23 cellular contexts compared by ENCODE assay signal in the genomic region with DNA sequence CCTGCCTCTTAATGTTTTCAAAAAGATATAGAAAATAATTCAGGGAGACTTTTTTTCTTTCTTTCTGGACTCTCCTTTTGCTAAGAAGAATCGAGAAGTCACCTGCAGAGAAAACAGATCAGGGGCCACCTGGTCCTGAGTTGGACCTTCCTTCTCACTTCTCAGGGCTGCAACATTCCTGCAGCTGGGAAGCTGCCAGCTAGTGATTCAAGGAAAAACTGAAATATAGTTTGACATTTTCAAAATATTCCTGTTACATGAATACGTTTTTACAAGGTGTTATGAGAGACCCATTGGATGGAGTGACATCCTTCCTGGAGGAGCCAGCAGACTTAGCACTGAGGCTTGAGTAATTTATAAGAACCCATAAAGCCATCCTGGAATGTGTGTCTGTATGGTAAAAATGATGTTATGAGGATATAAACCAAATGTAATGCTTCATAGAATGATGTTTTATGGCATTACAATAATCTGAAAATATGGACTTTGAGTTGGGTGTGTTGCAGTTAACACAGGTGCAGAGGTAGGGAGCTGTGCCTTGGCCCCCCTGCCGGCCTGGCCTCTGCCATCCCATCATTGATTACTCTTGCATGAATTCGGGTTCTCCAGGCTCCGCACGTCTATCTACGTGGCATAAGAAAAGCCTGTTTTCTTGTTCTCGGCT.
DNase-seq lines count a peak whose midpoint lies in the region; ATAC-seq, FAIRE-seq and TF ChIP-seq lines count a peak whose summit lies in the region.
"Had no signal": no experiment of that assay in that cellular context is flagged by ENCODE, and none has a peak within 500 bp of the region (broad histone marks: within the 10 kb centered on the region; RNA-seq: fewer than 3 reads in every experiment).

No MANE protein-coding gene starts in this region.

- no peak for ATAC-seq in HepG2

- DNase-seq in colonic mucosa (peak; percentile 66), posterior vena cava (ENCODE audit: low spot score) (peak; percentile 50), HepG2 (ENCODE audit: low spot score) (no peak), NOMO-1 (lab: John Stamatoyannopoulos, UW; ENCODE audit: unreplicated experiment in 2 of 2) (no peak), NCI-H510A treated with DMSO at 0.1 percent for 48 hours (lab: John Stamatoyannopoulos, UW) (no peak), AG20443 (ENCODE audit: low spot score) (no peak)
- DNase-seq: BE2C, Calu3, DND-41, GOT3, MM.1S, NCI-H1694, NCI-H2029 treated with DMSO at 0.1 percent for 48 hours, NCI-H446 treated with DMSO at 0.1 percent for 48 hours, NCI-H69, OCI-M1, SIG-M5 had no signal

- H3K79me2 ChIP-seq in HepG2 (ENCODE audit: insufficient read depth, low read length): no peaks in the 10 kb centered on the region

- H3K27me3 ChIP-seq in colonic mucosa (no peaks in the 10 kb centered on the region), HepG2 (ENCODE audit: control insufficient read depth in 1 of 2, insufficient read depth in 2 of 2, low read length in 2 of 2) (peaks cover 4 to 19% of the 10 kb centered on the region in 2 experiments; a peak in 2 of 5 replicates)
- H3K27me3 ChIP-seq: BE2C had no signal

- TF ChIP-seq CTCF in colonic mucosa (IDR thresholded peaks at IDR 0.05) (no peak), HepG2 (CRISPR knock-in tag; IDR thresholded peaks at IDR 0.05) (no peak)

- no peak for FAIRE-seq in HepG2 (lab: Jason Lieb, UNC)
- FAIRE-seq: GM12892, RCC 7860 had no signal

- intact Hi-C loops in colonic mucosa (cut with DNase I) (no loop called here), posterior vena cava (cut with DNase I) (no loop called here), HepG2 (cut with micrococcal nuclease; ENCODE audit: unreplicated experiment) (no loop called here)

- no peaks in the 10 kb centered on the region for H3K9me3 ChIP-seq in colonic mucosa
- H3K9me3 ChIP-seq in mesodermal cell (ENCODE audit: control insufficient read depth, low read length): peaks cover 11% of the 10 kb centered on the region
- H3K9me3 ChIP-seq in HepG2 (ENCODE audit: low read length): peaks cover 6% of the 10 kb centered on the region; the same call in 1 of the 2 replicates
- H3K9me3 ChIP-seq: BE2C, HAP-1 had no signal

- TF ChIP-seq EP300 in HepG2 (IDR thresholded peaks at IDR 0.05; ENCODE audit: low read depth in 2 of 2, low read length in 2 of 2): no peak
- no peak for TF ChIP-seq EP300 in HepG2 (CRISPR knock-in tag; IDR thresholded peaks at IDR 0.05; ENCODE audit: borderline replicate concordance)

- 88 to 92% methylated on average over 6 to 7 of the region's 8 CpGs for WGBS in mesodermal cell (ENCODE audit: insufficient coverage in 2 of 2), 2 experiments
- WGBS in HepG2 (ENCODE audit: low lambda C conversion rate): 38% methylated on average over 7 of the region's 8 CpGs

- H3K36me3 ChIP-seq in colonic mucosa (no peaks in the 10 kb centered on the region), mesodermal cell (ENCODE audit: control insufficient read depth, insufficient read depth, low read length) (no peaks in the 10 kb centered on the region), HepG2 (replicated peaks in 1 of 2; ENCODE audit: control insufficient read depth in 1 of 2, insufficient read depth in 2 of 2, low read length in 2 of 2) (no peaks in the 10 kb centered on the region)
- H3K36me3 ChIP-seq: BE2C, HAP-1 had no signal

- CTCF ChIA-PET in HepG2 (lab: Yijun Ruan, JAX; ENCODE audit: low intra/inter-chr PET ratio, low total read pairs): no interaction called here

- POLR2A ChIA-PET in HepG2 (lab: Yijun Ruan, JAX): no interaction called here

- no peaks in the 10 kb centered on the region for H4K20me1 ChIP-seq in HepG2 (ENCODE audit: insufficient read depth, low read length)

- no TSS peak for BruUV-seq in HepG2 (replicated peaks; lab: Mats Ljungman, UMichigan)

- H3K4me1 ChIP-seq in colonic mucosa (no peaks in the 10 kb centered on the region), mesodermal cell (ENCODE audit: control insufficient read depth, insufficient read depth, low read length, poor library complexity, severe bottlenecking) (peaks cover 21% of the 10 kb centered on the region), HepG2 (ENCODE audit: insufficient read depth, low read length) (no peaks in the 10 kb centered on the region)
- H3K4me1 ChIP-seq: BE2C, HAP-1 had no signal

- H3K4me2 ChIP-seq in HepG2 (ENCODE audit: low read depth, low read length): no peak overlapping the region
- H3K4me2 ChIP-seq: KMS-11 had no signal

- TF ChIP-seq RAD21 in HepG2 (CRISPR knock-in tag; IDR thresholded peaks at IDR 0.05): no peak

- H3K9ac ChIP-seq in colonic mucosa (ENCODE audit: low read depth in 2 of 2, low read length in 2 of 2) (peak overlapping the region in 1 of 2 donors; percentile 32), HepG2 (ENCODE audit: insufficient read depth, low read depth, low read length) (no peak overlapping the region)
- H3K9ac ChIP-seq: KMS-11 had no signal

- H2AFZ ChIP-seq in HepG2 (ENCODE audit: low read length): no peak overlapping the region

- no peak for TF ChIP-seq POLR2A in HepG2 (IDR thresholded peaks at IDR 0.05; ENCODE audit: insufficient read depth in 1 of 2, low read depth in 2 of 2, low read length in 2 of 2)

- in situ Hi-C loops in HepG2 (cut with HindIII; ENCODE audit: extremely low pct_ligation_motif_present, low pct_unique_long_range_greater_than_20kb): no loop called here

- H3K4me3 ChIP-seq in colonic mucosa (no peak overlapping the region), mesodermal cell (ENCODE audit: extremely low read depth, insufficient read depth, low read length, poor library complexity, severe bottlenecking) (no peak overlapping the region), HepG2 (replicated peaks in 1 of 3; ENCODE audit: insufficient read depth in 1 of 3, low read depth in 2 of 3, low read length in 3 of 3) (no peak overlapping the region)
- H3K4me3 ChIP-seq: HAP-1, SK-N-MC had no signal

- peak overlapping the region; percentile 52 for H3K27ac ChIP-seq in colonic mucosa
- peak overlapping the region; percentile 90 for H3K27ac ChIP-seq in mesodermal cell (ENCODE audit: low read depth, low read length, severe bottlenecking)
- H3K27ac ChIP-seq in HepG2 (ENCODE audit: extremely low read length, insufficient read depth, low read length): no peak overlapping the region
- H3K27ac ChIP-seq: KMS-11, SK-N-MC had no signal

TF ChIP-seq in HepG2, 621 proteins besides CTCF, POLR2A, EP300 and RAD21:
- TF ChIP-seq, protein P1, sequence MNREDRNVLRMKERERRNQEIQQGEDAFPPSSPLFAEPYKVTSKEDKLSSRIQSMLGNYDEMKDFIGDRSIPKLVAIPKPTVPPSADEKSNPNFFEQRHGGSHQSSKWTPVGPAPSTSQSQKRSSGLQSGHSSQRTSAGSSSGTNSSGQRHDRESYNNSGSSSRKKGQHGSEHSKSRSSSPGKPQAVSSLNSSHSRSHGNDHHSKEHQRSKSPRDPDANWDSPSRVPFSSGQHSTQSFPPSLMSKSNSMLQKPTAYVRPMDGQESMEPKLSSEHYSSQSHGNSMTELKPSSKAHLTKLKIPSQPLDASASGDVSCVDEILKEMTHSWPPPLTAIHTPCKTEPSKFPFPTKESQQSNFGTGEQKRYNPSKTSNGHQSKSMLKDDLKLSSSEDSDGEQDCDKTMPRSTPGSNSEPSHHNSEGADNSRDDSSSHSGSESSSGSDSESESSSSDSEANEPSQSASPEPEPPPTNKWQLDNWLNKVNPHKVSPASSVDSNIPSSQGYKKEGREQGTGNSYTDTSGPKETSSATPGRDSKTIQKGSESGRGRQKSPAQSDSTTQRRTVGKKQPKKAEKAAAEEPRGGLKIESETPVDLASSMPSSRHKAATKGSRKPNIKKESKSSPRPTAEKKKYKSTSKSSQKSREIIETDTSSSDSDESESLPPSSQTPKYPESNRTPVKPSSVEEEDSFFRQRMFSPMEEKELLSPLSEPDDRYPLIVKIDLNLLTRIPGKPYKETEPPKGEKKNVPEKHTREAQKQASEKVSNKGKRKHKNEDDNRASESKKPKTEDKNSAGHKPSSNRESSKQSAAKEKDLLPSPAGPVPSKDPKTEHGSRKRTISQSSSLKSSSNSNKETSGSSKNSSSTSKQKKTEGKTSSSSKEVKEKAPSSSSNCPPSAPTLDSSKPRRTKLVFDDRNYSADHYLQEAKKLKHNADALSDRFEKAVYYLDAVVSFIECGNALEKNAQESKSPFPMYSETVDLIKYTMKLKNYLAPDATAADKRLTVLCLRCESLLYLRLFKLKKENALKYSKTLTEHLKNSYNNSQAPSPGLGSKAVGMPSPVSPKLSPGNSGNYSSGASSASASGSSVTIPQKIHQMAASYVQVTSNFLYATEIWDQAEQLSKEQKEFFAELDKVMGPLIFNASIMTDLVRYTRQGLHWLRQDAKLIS (CRISPR knock-in tag; IDR thresholded peaks at IDR 0.05): no peak

Comparison
In these comparisons a context has a peak if more than half of its experiments do, and no peak if none do; other contexts are left out.
1. DNase-seq: peak in colonic mucosa (single experiment) and posterior vena cava (single experiment); none in HepG2 (single experiment), NOMO-1 (0 of 2), NCI-H510A treated with DMSO at 0.1 percent for 48 hours (single experiment) and AG20443 (single experiment).